In genomic region chr6:143744593-143745151, GRCh38 we compare ENCODE assay signal across 11 cellular contexts.
DNase-seq lines count a peak whose midpoint lies in the region; ATAC-seq and TF ChIP-seq lines count a peak whose summit lies in the region.
"Had no signal": no experiment of that assay in that cellular context is flagged by ENCODE, and none has a peak within 500 bp of the region (broad histone marks: within the 10 kb centered on the region; RNA-seq: fewer than 3 reads in every experiment).

No MANE protein-coding gene starts in this region.

- peak overlapping the region; percentile 63 for H3K4me2 ChIP-seq in neural progenitor cell
- H3K4me2 ChIP-seq: BLaER1, KMS-11 had no signal

- H3K79me2 ChIP-seq in neural progenitor cell (ENCODE audit: low read depth) = no peaks in the 10 kb centered on the region

- no peaks in the 10 kb centered on the region for H3K9me3 Mint-ChIP-seq in neural progenitor cell

- H3K4me1 ChIP-seq in gastroesophageal sphincter (peaks cover 2 to 59% (median 32%) of the 10 kb centered on the region in 3 donors), neural progenitor cell (peaks cover 56% of the 10 kb centered on the region)
- H3K4me1 ChIP-seq: BLaER1 had no signal

- peaks cover 5% of the 10 kb centered on the region for H3K36me3 Mint-ChIP-seq in neural progenitor cell

- TF ChIP-seq EP300 in gastroesophageal sphincter (IDR thresholded peaks at IDR 0.05) = no peak

- H3K4me3 Mint-ChIP-seq in neural progenitor cell = peak overlapping the region; percentile 75

- H3K27ac ChIP-seq in gastroesophageal sphincter (peak overlapping the region; percentile 18 to 72 (median 65)), neural progenitor cell (no peak overlapping the region)
- H3K27ac ChIP-seq: BLaER1, KMS-11 had no signal

- H3K4me3 ChIP-seq in gastroesophageal sphincter (peak overlapping the region in 1 of 2 donors; percentile 31), neural progenitor cell (no peak overlapping the region)
- H3K4me3 ChIP-seq: BLaER1 had no signal

- no peaks in the 10 kb centered on the region for H3K36me3 ChIP-seq in gastroesophageal sphincter
- H3K36me3 ChIP-seq in neural progenitor cell = no peaks in the 10 kb centered on the region
- H3K36me3 ChIP-seq: BLaER1 had no signal

- peaks cover 37% of the 10 kb centered on the region for H3F3A ChIP-seq in neural progenitor cell (ENCODE audit: low read depth)

- TF ChIP-seq CTCF in gastroesophageal sphincter (IDR thresholded peaks at IDR 0.05) (no peak), neural progenitor cell (IDR thresholded peaks at IDR 0.05) (no peak)

- no peak overlapping the region for H3K9ac ChIP-seq in neural progenitor cell
- H3K9ac ChIP-seq: BLaER1, KMS-11 had no signal

- peak overlapping the region; percentile 92 for H3K27ac Mint-ChIP-seq in neural progenitor cell

- H3K27me3 Mint-ChIP-seq in neural progenitor cell (ENCODE audit: insufficient read depth, low read depth) = peaks cover 6% of the 10 kb centered on the region

- H2AFZ ChIP-seq in neural progenitor cell (replicated peaks) = no peak overlapping the region

- no peaks in the 10 kb centered on the region for H4K20me1 ChIP-seq in neural progenitor cell (ENCODE audit: low read depth)
- H4K20me1 ChIP-seq: BLaER1 had no signal

- H3K27me3 ChIP-seq in gastroesophageal sphincter = no peaks in the 10 kb centered on the region
- H3K27me3 ChIP-seq in neural progenitor cell = no peaks in the 10 kb centered on the region
- H3K27me3 ChIP-seq: BLaER1 had no signal

- DNase-seq in COLO668 (lab: John Stamatoyannopoulos, UW; ENCODE audit: unreplicated experiment) (peak; percentile 9), NCI-H446 treated with DMSO at 0.1 percent for 48 hours (lab: John Stamatoyannopoulos, UW) (peak; percentile 34), neural progenitor cell (ENCODE audit: low spot score) (no peak), OCI-M2 (lab: John Stamatoyannopoulos, UW; ENCODE audit: unreplicated experiment) (no peak), SHP77 (lab: John Stamatoyannopoulos, UW) (no peak)
- DNase-seq: cortex of kidney had no signal

- H3K4me1 Mint-ChIP-seq in neural progenitor cell = peaks cover 61% of the 10 kb centered on the region

- WGBS in gastroesophageal sphincter (ENCODE audit: low coverage in 1 of 2), 2 donors = 45 to 47% methylated on average over 5 to 8 of the region's 8 CpGs

- no peak for TF ChIP-seq POLR2A in gastroesophageal sphincter (IDR thresholded peaks at IDR 0.05)

- H3K9me3 ChIP-seq in gastroesophageal sphincter = no peaks in the 10 kb centered on the region
- no peaks in the 10 kb centered on the region for H3K9me3 ChIP-seq in neural progenitor cell (ENCODE audit: low read depth)
- H3K9me3 ChIP-seq: BLaER1 had no signal

- ATAC-seq in gastroesophageal sphincter = peak; percentile 8
- no peak for ATAC-seq in SK-N-SH treated with all-trans-retinoic acid at 6 μM for 48 hours
- ATAC-seq in HG02840 (IDR thresholded peaks at IDR 0.05; ENCODE audit: low FRiP score, unreplicated experiment) = no peak

TF ChIP-seq in SK-N-SH treated with all-trans-retinoic acid at 6 μM for 48 hours, 23 proteins besides CTCF, POLR2A, EP300 and RAD21:
- TF ChIP-seq CSRNP3 (CRISPR knock-in tag; IDR thresholded peaks at IDR 0.05) = no peak
- no peak for TF ChIP-seq RARB (CRISPR knock-in tag; IDR thresholded peaks at IDR 0.05)
- no peak for TF ChIP-seq ZNF70 (CRISPR knock-in tag; IDR thresholded peaks at IDR 0.05)
- TF ChIP-seq SNAI2 (CRISPR knock-in tag; IDR thresholded peaks at IDR 0.05) = no peak
- TF ChIP-seq, protein P1, sequence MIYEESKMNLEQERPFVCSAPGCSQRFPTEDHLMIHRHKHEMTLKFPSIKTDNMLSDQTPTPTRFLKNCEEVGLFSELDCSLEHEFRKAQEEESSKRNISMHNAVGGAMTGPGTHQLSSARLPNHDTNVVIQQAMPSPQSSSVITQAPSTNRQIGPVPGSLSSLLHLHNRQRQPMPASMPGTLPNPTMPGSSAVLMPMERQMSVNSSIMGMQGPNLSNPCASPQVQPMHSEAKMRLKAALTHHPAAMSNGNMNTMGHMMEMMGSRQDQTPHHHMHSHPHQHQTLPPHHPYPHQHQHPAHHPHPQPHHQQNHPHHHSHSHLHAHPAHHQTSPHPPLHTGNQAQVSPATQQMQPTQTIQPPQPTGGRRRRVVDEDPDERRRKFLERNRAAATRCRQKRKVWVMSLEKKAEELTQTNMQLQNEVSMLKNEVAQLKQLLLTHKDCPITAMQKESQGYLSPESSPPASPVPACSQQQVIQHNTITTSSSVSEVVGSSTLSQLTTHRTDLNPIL (CRISPR knock-in tag; IDR thresholded peaks at IDR 0.05; ENCODE audit: low read depth) = no peak
- no peak for TF ChIP-seq ESRRG (CRISPR knock-in tag; IDR thresholded peaks at IDR 0.05)
- TF ChIP-seq ARNTL (CRISPR knock-in tag; IDR thresholded peaks at IDR 0.05; ENCODE audit: borderline replicate concordance, low read depth) = no peak
- no peak for TF ChIP-seq PPARA (CRISPR knock-in tag; IDR thresholded peaks at IDR 0.05; ENCODE audit: borderline replicate concordance)

Comparison
In these comparisons a context has a peak if more than half of its experiments do, and no peak if none do; other contexts are left out.
1. DNase-seq: peak in COLO668 (single experiment) and NCI-H446 treated with DMSO at 0.1 percent for 48 hours (single experiment); none in neural progenitor cell (single experiment), OCI-M2 (single experiment) and SHP77 (0 of 2).